In the genomic region with DNA sequence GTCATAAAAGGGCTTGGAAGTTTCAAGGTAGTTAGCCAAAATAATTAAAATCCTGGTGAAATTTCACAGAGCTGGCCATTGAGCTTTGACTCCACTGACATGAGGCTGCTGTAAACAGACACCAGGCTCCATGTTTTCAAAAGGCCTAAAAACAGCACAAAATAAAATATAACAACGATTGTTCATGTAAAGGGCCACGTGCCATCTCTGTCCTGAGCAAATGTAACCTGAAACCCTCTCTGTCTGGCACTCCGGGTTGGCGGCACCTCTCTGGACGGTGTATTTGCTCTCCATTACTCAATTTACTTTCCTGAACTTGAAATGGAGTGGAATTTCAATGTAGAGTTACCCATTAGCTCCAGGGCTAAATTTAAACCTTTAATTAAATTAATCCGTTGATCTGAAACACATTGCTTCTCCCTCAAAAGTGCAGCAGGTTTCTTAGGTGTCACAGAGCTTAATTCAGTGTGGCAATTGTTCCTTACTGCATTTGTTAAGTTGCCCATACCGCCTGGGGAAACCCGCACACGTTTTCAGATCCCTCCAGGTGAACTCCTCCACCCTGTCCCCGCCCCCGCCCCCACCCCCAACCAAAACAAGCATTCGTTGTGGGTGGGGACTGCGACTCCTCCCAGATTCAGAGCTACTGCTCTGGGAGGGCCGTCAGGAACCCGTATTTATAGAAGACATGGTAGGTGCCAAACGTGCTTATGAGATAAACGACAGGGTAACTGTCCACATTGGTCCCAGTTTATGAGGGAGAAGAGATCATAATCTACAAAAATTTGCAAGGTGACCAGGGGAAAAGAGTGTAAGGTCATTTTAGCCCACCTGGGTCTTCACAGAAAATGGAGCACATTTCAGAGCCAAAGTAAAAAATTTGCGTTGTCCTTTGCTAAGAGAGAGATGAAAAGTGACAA, we compare ENCODE assay signal across 1 cellular context.
TF ChIP-seq lines count a peak whose summit lies in the region.

No MANE protein-coding gene starts in this region.

TF ChIP-seq in HepG2, 621 proteins besides CTCF, POLR2A, EP300 and RAD21 (continued from another document):
- no peak for TF ChIP-seq ZNF564 (CRISPR knock-in tag; IDR thresholded peaks at IDR 0.05)
- no peak for TF ChIP-seq SMC3 (IDR thresholded peaks at IDR 0.05; ENCODE audit: low read length)
- TF ChIP-seq, protein P1, sequence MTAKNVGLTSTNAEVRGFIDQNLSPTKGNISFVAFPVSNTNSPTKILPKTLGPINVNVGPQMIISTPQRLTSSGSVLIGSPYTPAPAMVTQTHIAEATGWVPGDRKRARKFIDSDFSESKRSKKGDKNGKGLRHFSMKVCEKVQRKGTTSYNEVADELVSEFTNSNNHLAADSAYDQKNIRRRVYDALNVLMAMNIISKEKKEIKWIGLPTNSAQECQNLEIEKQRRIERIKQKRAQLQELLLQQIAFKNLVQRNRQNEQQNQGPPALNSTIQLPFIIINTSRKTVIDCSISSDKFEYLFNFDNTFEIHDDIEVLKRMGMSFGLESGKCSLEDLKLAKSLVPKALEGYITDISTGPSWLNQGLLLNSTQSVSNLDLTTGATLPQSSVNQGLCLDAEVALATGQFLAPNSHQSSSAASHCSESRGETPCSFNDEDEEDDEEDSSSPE (CRISPR knock-in tag; IDR thresholded peaks at IDR 0.05), result peak; percentile 35; the same call in 1 of the 2 replicates
- TF ChIP-seq U2AF1 (optimal IDR thresholded peaks at IDR 0.05; ENCODE audit: low read depth, low read length), result no peak
- TF ChIP-seq PAWR (CRISPR knock-in tag; IDR thresholded peaks at IDR 0.05; ENCODE audit: borderline replicate concordance), result no peak
- TF ChIP-seq CEBPG (CRISPR knock-in tag; IDR thresholded peaks at IDR 0.05), result peak; percentile 67
- no peak for TF ChIP-seq TOPORS (CRISPR knock-in tag; IDR thresholded peaks at IDR 0.05)
- TF ChIP-seq KDM1A (CRISPR knock-in tag; IDR thresholded peaks at IDR 0.05), result no peak
- no peak; the same call in 1 of the 2 replicates for TF ChIP-seq ELF3 (CRISPR knock-in tag; IDR thresholded peaks at IDR 0.05)
- TF ChIP-seq, protein P2, sequence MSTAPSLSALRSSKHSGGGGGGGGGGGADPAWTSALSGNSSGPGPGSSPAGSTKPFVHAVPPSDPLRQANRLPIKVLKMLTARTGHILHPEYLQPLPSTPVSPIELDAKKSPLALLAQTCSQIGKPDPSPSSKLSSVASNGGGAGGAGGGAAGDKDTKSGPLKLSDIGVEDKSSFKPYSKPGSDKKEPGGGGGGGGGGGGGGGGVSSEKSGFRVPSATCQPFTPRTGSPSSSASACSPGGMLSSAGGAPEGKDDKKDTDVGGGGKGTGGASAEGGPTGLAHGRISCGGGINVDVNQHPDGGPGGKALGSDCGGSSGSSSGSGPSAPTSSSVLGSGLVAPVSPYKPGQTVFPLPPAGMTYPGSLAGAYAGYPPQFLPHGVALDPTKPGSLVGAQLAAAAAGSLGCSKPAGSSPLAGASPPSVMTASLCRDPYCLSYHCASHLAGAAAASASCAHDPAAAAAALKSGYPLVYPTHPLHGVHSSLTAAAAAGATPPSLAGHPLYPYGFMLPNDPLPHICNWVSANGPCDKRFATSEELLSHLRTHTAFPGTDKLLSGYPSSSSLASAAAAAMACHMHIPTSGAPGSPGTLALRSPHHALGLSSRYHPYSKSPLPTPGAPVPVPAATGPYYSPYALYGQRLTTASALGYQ (CRISPR knock-in tag; IDR thresholded peaks at IDR 0.05), result peak; percentile 33
- TF ChIP-seq, protein P3, sequence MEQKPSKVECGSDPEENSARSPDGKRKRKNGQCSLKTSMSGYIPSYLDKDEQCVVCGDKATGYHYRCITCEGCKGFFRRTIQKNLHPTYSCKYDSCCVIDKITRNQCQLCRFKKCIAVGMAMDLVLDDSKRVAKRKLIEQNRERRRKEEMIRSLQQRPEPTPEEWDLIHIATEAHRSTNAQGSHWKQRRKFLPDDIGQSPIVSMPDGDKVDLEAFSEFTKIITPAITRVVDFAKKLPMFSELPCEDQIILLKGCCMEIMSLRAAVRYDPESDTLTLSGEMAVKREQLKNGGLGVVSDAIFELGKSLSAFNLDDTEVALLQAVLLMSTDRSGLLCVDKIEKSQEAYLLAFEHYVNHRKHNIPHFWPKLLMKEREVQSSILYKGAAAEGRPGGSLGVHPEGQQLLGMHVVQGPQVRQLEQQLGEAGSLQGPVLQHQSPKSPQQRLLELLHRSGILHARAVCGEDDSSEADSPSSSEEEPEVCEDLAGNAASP (CRISPR knock-in tag; IDR thresholded peaks at IDR 0.05; ENCODE audit: borderline replicate concordance), result peak; percentile 23; the same call in 1 of the 2 replicates
- TF ChIP-seq, protein P4, sequence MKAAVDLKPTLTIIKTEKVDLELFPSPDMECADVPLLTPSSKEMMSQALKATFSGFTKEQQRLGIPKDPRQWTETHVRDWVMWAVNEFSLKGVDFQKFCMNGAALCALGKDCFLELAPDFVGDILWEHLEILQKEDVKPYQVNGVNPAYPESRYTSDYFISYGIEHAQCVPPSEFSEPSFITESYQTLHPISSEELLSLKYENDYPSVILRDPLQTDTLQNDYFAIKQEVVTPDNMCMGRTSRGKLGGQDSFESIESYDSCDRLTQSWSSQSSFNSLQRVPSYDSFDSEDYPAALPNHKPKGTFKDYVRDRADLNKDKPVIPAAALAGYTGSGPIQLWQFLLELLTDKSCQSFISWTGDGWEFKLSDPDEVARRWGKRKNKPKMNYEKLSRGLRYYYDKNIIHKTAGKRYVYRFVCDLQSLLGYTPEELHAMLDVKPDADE (CRISPR knock-in tag; IDR thresholded peaks at IDR 0.05), result no peak
- 0 out of 2 replicates have a peak, but pooled peaks have one; percentile 18 for TF ChIP-seq SOX13 (IDR thresholded peaks at IDR 0.05)
- peak in 1 of 2 experiments; percentile 90; a peak in 2 of 4 replicates for TF ChIP-seq SOX13 (CRISPR knock-in tag; conservative IDR thresholded peaks at IDR 0.05 in 1 of 2, IDR thresholded peaks at IDR 0.05 in 1 of 2)
- 0 out of 2 replicates have a peak, but pooled peaks have one; percentile 11 for TF ChIP-seq KLF9 (CRISPR knock-in tag; IDR thresholded peaks at IDR 0.05; ENCODE audit: low read depth)
- TF ChIP-seq FOXM1 (CRISPR knock-in tag; IDR thresholded peaks at IDR 0.05), result no peak
- TF ChIP-seq, protein P5, sequence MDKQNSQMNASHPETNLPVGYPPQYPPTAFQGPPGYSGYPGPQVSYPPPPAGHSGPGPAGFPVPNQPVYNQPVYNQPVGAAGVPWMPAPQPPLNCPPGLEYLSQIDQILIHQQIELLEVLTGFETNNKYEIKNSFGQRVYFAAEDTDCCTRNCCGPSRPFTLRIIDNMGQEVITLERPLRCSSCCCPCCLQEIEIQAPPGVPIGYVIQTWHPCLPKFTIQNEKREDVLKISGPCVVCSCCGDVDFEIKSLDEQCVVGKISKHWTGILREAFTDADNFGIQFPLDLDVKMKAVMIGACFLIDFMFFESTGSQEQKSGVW (CRISPR knock-in tag; IDR thresholded peaks at IDR 0.05; ENCODE audit: borderline replicate concordance), result no peak
- TF ChIP-seq FOSL2 (CRISPR knock-in tag; IDR thresholded peaks at IDR 0.05), result peak; percentile 63
- no peak for TF ChIP-seq AHR (CRISPR knock-in tag; IDR thresholded peaks at IDR 0.05)
- no peak for TF ChIP-seq ZNF124 (CRISPR knock-in tag; IDR thresholded peaks at IDR 0.05)
- no peak for TF ChIP-seq CC2D1A (CRISPR knock-in tag; IDR thresholded peaks at IDR 0.05)
- TF ChIP-seq, protein P6, sequence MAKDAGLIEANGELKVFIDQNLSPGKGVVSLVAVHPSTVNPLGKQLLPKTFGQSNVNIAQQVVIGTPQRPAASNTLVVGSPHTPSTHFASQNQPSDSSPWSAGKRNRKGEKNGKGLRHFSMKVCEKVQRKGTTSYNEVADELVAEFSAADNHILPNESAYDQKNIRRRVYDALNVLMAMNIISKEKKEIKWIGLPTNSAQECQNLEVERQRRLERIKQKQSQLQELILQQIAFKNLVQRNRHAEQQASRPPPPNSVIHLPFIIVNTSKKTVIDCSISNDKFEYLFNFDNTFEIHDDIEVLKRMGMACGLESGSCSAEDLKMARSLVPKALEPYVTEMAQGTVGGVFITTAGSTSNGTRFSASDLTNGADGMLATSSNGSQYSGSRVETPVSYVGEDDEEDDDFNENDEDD (CRISPR knock-in tag; IDR thresholded peaks at IDR 0.05; ENCODE audit: borderline replicate concordance), result peak; percentile 42; the same call in 1 of the 2 replicates
- TF ChIP-seq CHCHD3 (CRISPR knock-in tag; IDR thresholded peaks at IDR 0.05), result no peak
- TF ChIP-seq RELA (CRISPR knock-in tag; IDR thresholded peaks at IDR 0.05), result no peak
